8 cellular contexts compared by ENCODE assay signal in genomic region chr10:113853577-113854018, GRCh38. TPM values are rescaled to one million over a fixed set of nuclear protein-coding genes. Genes with fewer than 3 reads are reported as not detected.
DNase-seq lines count a peak whose midpoint lies in the region; ATAC-seq, FAIRE-seq and TF ChIP-seq lines count a peak whose summit lies in the region.

No MANE protein-coding gene starts in this region.

- no peak for TF ChIP-seq EP300 in ovary (IDR thresholded peaks at IDR 0.05)

- 18 to 25% (median 24%) methylated on average over 10 of the region's 10 CpGs for WGBS in ovary, 3 donors

- peak overlapping the region; percentile 95 for H3K27ac ChIP-seq in SJCRH30
- peak overlapping the region; percentile 83 for H3K27ac ChIP-seq in ovary

- DNase-seq in GM12892 (ENCODE audit: insufficient read length) (no peak), SJCRH30 (no peak), fibroblast of mammary gland (ENCODE audit: low read depth) (no peak), ovary (no peak), D341Med (ENCODE audit: low spot score) (no peak), dermis blood vessel endothelial cell (no peak)
- DNase-seq in activated CD8-positive, alpha-beta memory T cell treated with anti-CD3 and anti-CD28 coated beads for 24 hours: no peak

- H3K4me1 ChIP-seq in SJCRH30 (peaks cover 6% of the 10 kb centered on the region; the same call in 1 of the 2 replicates), ovary (ENCODE audit: insufficient read depth) (peaks cover 6% of the 10 kb centered on the region)

- ATAC-seq in GM18511 (IDR thresholded peaks at IDR 0.05; ENCODE audit: unreplicated experiment): no peak

- H3K9me3 ChIP-seq in SJCRH30 (replicated peaks) (no peaks in the 10 kb centered on the region), ovary (no peaks in the 10 kb centered on the region)

- H3K36me3 ChIP-seq in SJCRH30 (peaks cover 3% of the 10 kb centered on the region; the same call in 1 of the 2 replicates), ovary (no peaks in the 10 kb centered on the region)

- TF ChIP-seq POLR2A in GM12892 (IDR thresholded peaks at IDR 0.05; ENCODE audit: low read depth, low read length) (no peak), ovary (IDR thresholded peaks at IDR 0.05) (no peak)

- H3K27me3 ChIP-seq in SJCRH30: no peaks in the 10 kb centered on the region
- no peaks in the 10 kb centered on the region for H3K27me3 ChIP-seq in ovary

- intact Hi-C loops in ovary (cut with DNase I): no loop called here

- H3K4me3 ChIP-seq in SJCRH30: peak overlapping the region; percentile 95
- H3K4me3 ChIP-seq in fibroblast of mammary gland (ENCODE audit: control insufficient read depth, low read depth, low read length): peak overlapping the region; percentile 91
- peak overlapping the region; percentile 90 for H3K4me3 ChIP-seq in ovary

- FAIRE-seq in GM12892 (lab: Jason Lieb, UNC): peak; percentile 76

- no peak for TF ChIP-seq CTCF in fibroblast of mammary gland (conservative IDR thresholded peaks at IDR 0.05; ENCODE audit: control insufficient read depth, insufficient read depth, low read depth, low read length)
- TF ChIP-seq CTCF in ovary (IDR thresholded peaks at IDR 0.05): no peak

RNA-seq across cellular contexts. Expression of gene DCLRE1A, which starts 0.3 kb away (rescaled TPM):
- polyA plus RNA-seq in GM12892 (2012; ENCODE audit: missing spikeins): 10.5 TPM
- total RNA-seq in SJCRH30 (2014; rRNA removed; shearing (Covaris generic)): 16.7 and 19.7 TPM in 2 replicates
- 1 to 10 TPM; 4.0 to 8.0 (median 5.7) TPM for total RNA-seq in ovary
- polyA plus RNA-seq in ovary: 1 to 10 TPM; 3.4 to 4.3 TPM
- 8.0 and 12.3 TPM in 2 replicates for total RNA-seq in dermis blood vessel endothelial cell

RNA-seq across cellular contexts. Expression of gene NHLRC2, which starts 0.9 kb away (rescaled TPM):
- 11.5 TPM for polyA plus RNA-seq in GM12892 (2012; ENCODE audit: missing spikeins)
- total RNA-seq in SJCRH30 (2014; rRNA removed; shearing (Covaris generic)): 22.1 and 28.6 TPM in 2 replicates
- total RNA-seq in ovary (10 to 100 TPM; 38.0 to 71.7 (median 43.9) TPM), dermis blood vessel endothelial cell (15.8 and 22.6 TPM in 2 replicates)
- polyA plus RNA-seq in ovary: 1 to 10 TPM; 5.8 to 9.0 TPM
